In genomic region chrX:77930581-77930980, GRCh38 we compare ENCODE assay signal across 34 cellular contexts. TPM values are rescaled to one million over a fixed set of nuclear protein-coding genes. Genes with fewer than 3 reads are reported as not detected.
"Had no signal": no experiment of that assay in that cellular context is flagged by ENCODE, and none has a peak within 500 bp of the region (broad histone marks: within the 10 kb centered on the region; RNA-seq: fewer than 3 reads in every experiment).

No MANE protein-coding gene starts in this region.

- ATAC-seq: activated CD8-positive, alpha-beta memory T cell treated with anti-CD3 and anti-CD28 coated beads, Interleukin-2, amount 10 ng/mL, durations not matched to agents 7 days and 5 days; activated naive CD8-positive, alpha-beta T cell treated with anti-CD3 and anti-CD28 coated beads, Interleukin-2, amount 50 U/mL, for 24 hours had no signal

- H3K27me3 ChIP-seq: brain microvascular endothelial cell had no signal

- FAIRE-seq: colon, TTC549 had no signal

- H3K27me3 Mint-ChIP-seq: activated CD4-positive, alpha-beta memory T cell treated with anti-CD3 and anti-CD28 coated beads, Interleukin-2, amount 10 ng/mL, durations not matched to agents 7 days and 5 days; activated CD8-positive, alpha-beta memory T cell treated with anti-CD3 and anti-CD28 coated beads, Interleukin-2, amount 10 ng/mL, durations not matched to agents 7 days and 5 days; activated naive CD4-positive, alpha-beta T cell treated with anti-CD3 and anti-CD28 coated beads, Interleukin-2, amount 10 ng/mL, durations not matched to agents 7 days and 5 days; activated naive CD8-positive, alpha-beta T cell; activated naive CD8-positive, alpha-beta T cell treated with anti-CD3 and anti-CD28 coated beads, Interleukin-2, amount 50 U/mL, for 24 hours had no signal

- H3K4me3 Mint-ChIP-seq: activated CD4-positive, alpha-beta memory T cell treated with anti-CD3 and anti-CD28 coated beads, Interleukin-2, amount 10 ng/mL, durations not matched to agents 7 days and 5 days; activated CD8-positive, alpha-beta memory T cell treated with anti-CD3 and anti-CD28 coated beads, Interleukin-2, amount 10 ng/mL, durations not matched to agents 7 days and 5 days; activated naive CD4-positive, alpha-beta T cell treated with anti-CD3 and anti-CD28 coated beads, Interleukin-2, amount 10 ng/mL, durations not matched to agents 7 days and 5 days; activated naive CD8-positive, alpha-beta T cell; activated naive CD8-positive, alpha-beta T cell treated with anti-CD3 and anti-CD28 coated beads, Interleukin-2, amount 50 U/mL, for 24 hours had no signal

- H3K27ac ChIP-seq: brain microvascular endothelial cell, KMS-11, WERI-Rb-1 had no signal

- H3K4me2 ChIP-seq: KMS-11 had no signal

- H3K36me3 ChIP-seq: brain microvascular endothelial cell, WERI-Rb-1 had no signal

- H3K9ac ChIP-seq: KMS-11 had no signal

- H3K9me3 Mint-ChIP-seq: activated CD4-positive, alpha-beta memory T cell treated with anti-CD3 and anti-CD28 coated beads, Interleukin-2, amount 10 ng/mL, durations not matched to agents 7 days and 5 days; activated naive CD4-positive, alpha-beta T cell treated with anti-CD3 and anti-CD28 coated beads, Interleukin-2, amount 10 ng/mL, durations not matched to agents 7 days and 5 days; activated naive CD8-positive, alpha-beta T cell treated with anti-CD3 and anti-CD28 coated beads, Interleukin-2, amount 50 U/mL, for 24 hours had no signal

- H3K4me1 Mint-ChIP-seq: activated CD8-positive, alpha-beta memory T cell treated with anti-CD3 and anti-CD28 coated beads, Interleukin-2, amount 10 ng/mL, durations not matched to agents 7 days and 5 days had no signal

- H3K27ac Mint-ChIP-seq: activated CD4-positive, alpha-beta memory T cell treated with anti-CD3 and anti-CD28 coated beads, Interleukin-2, amount 10 ng/mL, durations not matched to agents 7 days and 5 days; activated CD8-positive, alpha-beta memory T cell treated with anti-CD3 and anti-CD28 coated beads, Interleukin-2, amount 10 ng/mL, durations not matched to agents 7 days and 5 days; activated naive CD4-positive, alpha-beta T cell treated with anti-CD3 and anti-CD28 coated beads, Interleukin-2, amount 10 ng/mL, durations not matched to agents 7 days and 5 days; activated naive CD8-positive, alpha-beta T cell; activated naive CD8-positive, alpha-beta T cell treated with anti-CD3 and anti-CD28 coated beads, Interleukin-2, amount 50 U/mL, for 24 hours had no signal

- DNase-seq: activated CD4-positive, alpha-beta memory T cell treated with anti-CD3 and anti-CD28 coated beads, Interleukin-2, amount 10 ng/mL, durations not matched to agents 7 days and 5 days; activated CD4-positive, alpha-beta T cell treated with anti-CD3 and anti-CD28 coated beads for 1 hour; activated CD4-positive, alpha-beta T cell treated with anti-CD3 and anti-CD28 coated beads for 48 hours; activated CD4-positive, CD25-positive, alpha-beta regulatory T cell; activated CD8-positive, alpha-beta memory T cell treated with anti-CD3 and anti-CD28 coated beads for 24 hours; activated CD8-positive, alpha-beta memory T cell treated with anti-CD3 and anti-CD28 coated beads, Interleukin-2, amount 10 ng/mL, durations not matched to agents 7 days and 5 days; activated CD8-positive, alpha-beta memory T cell treated with anti-CD3 and anti-CD28 coated beads, Interleukin-2, amount 50 U/mL, for 48 hours; activated effector memory CD4-positive, alpha-beta T cell treated with Interleukin-2 at 50 U/mL for 16 hours; activated naive CD4-positive, alpha-beta T cell treated with anti-CD3 and anti-CD28 coated beads, Interleukin-2, amount 10 ng/mL, durations not matched to agents 7 days and 5 days; activated naive CD8-positive, alpha-beta T cell treated with anti-CD3 and anti-CD28 coated beads, Interleukin-2, amount 50 U/mL, for 24 hours; activated T-cell treated with anti-CD3 and anti-CD28 coated beads, Interleukin-2, amount 50 U/mL, for 48 hours; anterior cingulate cortex; brain microvascular endothelial cell; central memory CD4-positive, alpha-beta T cell; MM.1S; NCI-H1105 treated with DMSO at 0.1 percent for 48 hours; NCI-H1436; NCI-H1694 treated with DMSO at 0.1 percent for 48 hours; NCI-H2029; NCI-H345; NCI-H526; NCI-H748 treated with DMSO at 0.1 percent for 48 hours; NK-92 treated with Interleukin-12 subunit alpha and Interleukin-12 subunit beta, amount 100 ng/mL, for 24 hours; Right ventricle myocardium superior; SW 1271; T1000; WERI-Rb-1 had no signal

RNA-seq across cellular contexts. Expression of gene PGAM4, which starts 38.9 kb away (rescaled TPM):
- total RNA-seq: activated CD8-positive, alpha-beta memory T cell treated with anti-CD3 and anti-CD28 coated beads, Interleukin-2, amount 10 ng/mL, durations not matched to agents 7 days and 5 days; cerebellum; LHCN-M2; Right ventricle myocardium superior; T-helper 2 cell treated with Interferon-gamma antibody and Interleukin-4, amounts not matched to agents 100 ng/mL and 5 ng/mL, for 36 hours had no signal
